Comparison of ENCODE assay signal across 35 cellular contexts in genomic region chr1:192087334-192087733, GRCh38.
"Had no signal": no experiment of that assay in that cellular context is flagged by ENCODE, and none has a peak within 500 bp of the region (broad histone marks: within the 10 kb centered on the region; RNA-seq: fewer than 3 reads in every experiment).

No MANE protein-coding gene starts in this region.

- H3K4me3 Mint-ChIP-seq: activated B cell treated with CpG ODN at 0.5 μM for 24 hours; activated CD4-positive, alpha-beta memory T cell treated with anti-CD3 and anti-CD28 coated beads for 36 hours; activated CD4-positive, alpha-beta T cell treated with anti-CD3 and anti-CD28 coated beads for 36 hours; activated CD4-positive, alpha-beta T cell treated with anti-CD3 and anti-CD28 coated beads, Interleukin-2, amount 10 ng/mL, durations not matched to agents 24 days and 14 days; activated CD8-positive, alpha-beta memory T cell treated with anti-CD3 and anti-CD28 coated beads, Interleukin-2, amount 10 ng/mL, durations not matched to agents 7 days and 5 days; activated CD8-positive, alpha-beta T cell treated with anti-CD3 and anti-CD28 coated beads, Interleukin-2, amount 10 ng/mL, durations not matched to agents 7 days and 5 days; activated naive CD4-positive, alpha-beta T cell treated with anti-CD3 and anti-CD28 coated beads for 36 hours; activated naive CD4-positive, alpha-beta T cell treated with anti-CD3 and anti-CD28 coated beads, Interleukin-2, amount 50 U/mL, for 24 hours; activated naive CD8-positive, alpha-beta T cell treated with anti-CD3 and anti-CD28 coated beads for 36 hours; activated naive CD8-positive, alpha-beta T cell treated with anti-CD3 and anti-CD28 coated beads, Interleukin-2, amount 50 U/mL, for 24 hours; activated T-helper 1 cell treated with anti-CD3 and anti-CD28 coated beads, Interleukin-12 subunit alpha, Interleukin-12 subunit beta, Interleukin-2, Interleukin-4 antibody, amounts not matched to agents 30 ng/mL and 10 ng/mL and 1 ng/mL, durations not matched to agents 14 hours and 24 hours and 36 hours; effector memory CD8-positive, alpha-beta T cell; T-helper 2 cell treated with Interferon-gamma antibody and Interleukin-4, amounts not matched to agents 5 μg/mL and 100 μg/mL, for 36 hours had no signal

- H3K4me1 ChIP-seq: adrenal gland, body of pancreas, esophagus muscularis mucosa, foreskin keratinocyte, gastrocnemius medialis, heart left ventricle had no signal

- H3K9me3 ChIP-seq: adrenal gland, body of pancreas, esophagus muscularis mucosa, gastrocnemius medialis, heart left ventricle had no signal

- H3K36me3 Mint-ChIP-seq: activated CD4-positive, alpha-beta memory T cell treated with anti-CD3 and anti-CD28 coated beads for 36 hours; activated CD8-positive, alpha-beta memory T cell treated with anti-CD3 and anti-CD28 coated beads, Interleukin-2, amount 10 ng/mL, durations not matched to agents 7 days and 5 days; activated naive CD4-positive, alpha-beta T cell treated with anti-CD3 and anti-CD28 coated beads, Interleukin-2, amount 50 U/mL, for 24 hours; activated naive CD8-positive, alpha-beta T cell treated with anti-CD3 and anti-CD28 coated beads for 36 hours had no signal

- H3K4me3 ChIP-seq: adrenal gland, body of pancreas, esophagus muscularis mucosa, gastrocnemius medialis, heart left ventricle had no signal

- ATAC-seq: activated CD4-positive, alpha-beta T cell treated with anti-CD3 and anti-CD28 coated beads for 36 hours; activated CD4-positive, CD25-positive, alpha-beta regulatory T cell treated with anti-CD3 and anti-CD28 coated beads, Interleukin-2, amount 50 U/mL, for 24 hours; activated CD8-positive, alpha-beta memory T cell treated with anti-CD3 and anti-CD28 coated beads, Interleukin-2, amount 10 ng/mL, durations not matched to agents 7 days and 5 days; activated CD8-positive, alpha-beta T cell treated with anti-CD3 and anti-CD28 coated beads, Interleukin-2, amount 10 ng/mL, durations not matched to agents 7 days and 5 days; activated naive CD8-positive, alpha-beta T cell treated with anti-CD3 and anti-CD28 coated beads, Interleukin-2, amount 50 U/mL, for 24 hours; body of pancreas; effector memory CD8-positive, alpha-beta T cell; foreskin keratinocyte; gastrocnemius medialis; heart left ventricle had no signal

- H3K27me3 ChIP-seq: adrenal gland, body of pancreas, esophagus muscularis mucosa, foreskin keratinocyte, gastrocnemius medialis, heart left ventricle had no signal

- H3K27ac Mint-ChIP-seq: activated B cell treated with CpG ODN at 0.5 μM for 24 hours; activated CD4-positive, alpha-beta memory T cell treated with anti-CD3 and anti-CD28 coated beads for 36 hours; activated CD4-positive, alpha-beta T cell treated with anti-CD3 and anti-CD28 coated beads for 36 hours; activated CD4-positive, alpha-beta T cell treated with anti-CD3 and anti-CD28 coated beads, Interleukin-2, amount 10 ng/mL, durations not matched to agents 24 days and 14 days; activated CD8-positive, alpha-beta memory T cell treated with anti-CD3 and anti-CD28 coated beads, Interleukin-2, amount 10 ng/mL, durations not matched to agents 7 days and 5 days; activated CD8-positive, alpha-beta T cell treated with anti-CD3 and anti-CD28 coated beads, Interleukin-2, amount 10 ng/mL, durations not matched to agents 7 days and 5 days; activated naive CD4-positive, alpha-beta T cell treated with anti-CD3 and anti-CD28 coated beads for 36 hours; activated naive CD4-positive, alpha-beta T cell treated with anti-CD3 and anti-CD28 coated beads, Interleukin-2, amount 50 U/mL, for 24 hours; activated naive CD8-positive, alpha-beta T cell treated with anti-CD3 and anti-CD28 coated beads for 36 hours; activated naive CD8-positive, alpha-beta T cell treated with anti-CD3 and anti-CD28 coated beads, Interleukin-2, amount 50 U/mL, for 24 hours; activated T-helper 1 cell treated with anti-CD3 and anti-CD28 coated beads, Interleukin-12 subunit alpha, Interleukin-12 subunit beta, Interleukin-2, Interleukin-4 antibody, amounts not matched to agents 30 ng/mL and 10 ng/mL and 1 ng/mL, durations not matched to agents 14 hours and 24 hours and 36 hours; activated T-helper 2 cell treated with anti-CD3 and anti-CD28 coated beads, Interferon-gamma antibody, Interleukin-2, Interleukin-4, amounts not matched to agents 10 μg/mL and 5 μg/mL and 100 μg/mL, durations not matched to agents 14 hours and 24 hours and 36 hours; effector memory CD8-positive, alpha-beta T cell; T-helper 2 cell treated with Interferon-gamma antibody and Interleukin-4, amounts not matched to agents 5 μg/mL and 100 μg/mL, for 36 hours had no signal

- H3K36me3 ChIP-seq: adrenal gland, esophagus muscularis mucosa, gastrocnemius medialis, heart left ventricle, WERI-Rb-1 had no signal

- H3K27me3 Mint-ChIP-seq: activated B cell treated with CpG ODN at 0.5 μM for 24 hours; activated CD4-positive, alpha-beta memory T cell treated with anti-CD3 and anti-CD28 coated beads for 36 hours; activated CD4-positive, alpha-beta T cell treated with anti-CD3 and anti-CD28 coated beads for 36 hours; activated CD4-positive, alpha-beta T cell treated with anti-CD3 and anti-CD28 coated beads, Interleukin-2, amount 10 ng/mL, durations not matched to agents 24 days and 14 days; activated CD8-positive, alpha-beta memory T cell treated with anti-CD3 and anti-CD28 coated beads, Interleukin-2, amount 10 ng/mL, durations not matched to agents 7 days and 5 days; activated naive CD4-positive, alpha-beta T cell treated with anti-CD3 and anti-CD28 coated beads, Interleukin-2, amount 50 U/mL, for 24 hours; activated naive CD8-positive, alpha-beta T cell treated with anti-CD3 and anti-CD28 coated beads for 36 hours; activated naive CD8-positive, alpha-beta T cell treated with anti-CD3 and anti-CD28 coated beads, Interleukin-2, amount 50 U/mL, for 24 hours; effector memory CD8-positive, alpha-beta T cell had no signal

- H3K4me1 Mint-ChIP-seq: activated B cell treated with CpG ODN at 0.5 μM for 24 hours; activated CD4-positive, alpha-beta T cell treated with anti-CD3 and anti-CD28 coated beads for 36 hours; activated CD4-positive, alpha-beta T cell treated with anti-CD3 and anti-CD28 coated beads, Interleukin-2, amount 10 ng/mL, durations not matched to agents 24 days and 14 days; activated CD8-positive, alpha-beta memory T cell treated with anti-CD3 and anti-CD28 coated beads, Interleukin-2, amount 10 ng/mL, durations not matched to agents 7 days and 5 days; activated naive CD4-positive, alpha-beta T cell treated with anti-CD3 and anti-CD28 coated beads, Interleukin-2, amount 50 U/mL, for 24 hours; activated naive CD8-positive, alpha-beta T cell treated with anti-CD3 and anti-CD28 coated beads for 36 hours; activated naive CD8-positive, alpha-beta T cell treated with anti-CD3 and anti-CD28 coated beads, Interleukin-2, amount 50 U/mL, for 24 hours had no signal

- H3K9me3 Mint-ChIP-seq: activated B cell treated with CpG ODN at 0.5 μM for 24 hours; activated CD4-positive, alpha-beta T cell treated with anti-CD3 and anti-CD28 coated beads, Interleukin-2, amount 10 ng/mL, durations not matched to agents 24 days and 14 days; activated naive CD4-positive, alpha-beta T cell treated with anti-CD3 and anti-CD28 coated beads for 36 hours; activated naive CD4-positive, alpha-beta T cell treated with anti-CD3 and anti-CD28 coated beads, Interleukin-2, amount 50 U/mL, for 24 hours; activated naive CD8-positive, alpha-beta T cell treated with anti-CD3 and anti-CD28 coated beads for 36 hours; activated T-helper 1 cell treated with anti-CD3 and anti-CD28 coated beads, Interleukin-12 subunit alpha, Interleukin-12 subunit beta, Interleukin-2, Interleukin-4 antibody, amounts not matched to agents 30 ng/mL and 10 ng/mL and 1 ng/mL, durations not matched to agents 14 hours and 24 hours and 36 hours; activated T-helper 2 cell treated with anti-CD3 and anti-CD28 coated beads, Interferon-gamma antibody, Interleukin-2, Interleukin-4, amounts not matched to agents 10 μg/mL and 5 μg/mL and 100 μg/mL, durations not matched to agents 14 hours and 24 hours and 36 hours; T-helper 2 cell treated with Interferon-gamma antibody and Interleukin-4, amounts not matched to agents 5 μg/mL and 100 μg/mL, for 36 hours had no signal

- H3K27ac ChIP-seq: adrenal gland, body of pancreas, esophagus muscularis mucosa, foreskin keratinocyte, gastrocnemius medialis, heart left ventricle, WERI-Rb-1 had no signal

- DNase-seq: activated B cell treated with CpG ODN at 0.5 μM for 24 hours; activated CD4-positive, alpha-beta memory T cell treated with anti-CD3 and anti-CD28 coated beads for 36 hours; activated CD4-positive, alpha-beta T cell treated with anti-CD3 and anti-CD28 coated beads for 36 hours; activated CD4-positive, alpha-beta T cell treated with anti-CD3 and anti-CD28 coated beads, Interleukin-2, amount 10 ng/mL, durations not matched to agents 24 days and 14 days; activated CD8-positive, alpha-beta memory T cell treated with anti-CD3 and anti-CD28 coated beads, Interleukin-2, amount 10 ng/mL, durations not matched to agents 7 days and 5 days; activated CD8-positive, alpha-beta memory T cell treated with anti-CD3 and anti-CD28 coated beads, Interleukin-2, amount 50 U/mL, for 4 hours; activated CD8-positive, alpha-beta T cell treated with anti-CD3 and anti-CD28 coated beads, Interleukin-2, amount 10 ng/mL, durations not matched to agents 7 days and 5 days; activated effector memory CD4-positive, alpha-beta T cell treated with anti-CD3 and anti-CD28 coated beads, Interleukin-2, amount 50 U/mL, for 16 hours; activated naive CD4-positive, alpha-beta T cell treated with anti-CD3 and anti-CD28 coated beads for 36 hours; activated naive CD8-positive, alpha-beta T cell treated with anti-CD3 and anti-CD28 coated beads for 36 hours; activated naive CD8-positive, alpha-beta T cell treated with anti-CD3 and anti-CD28 coated beads, Interleukin-2, amount 50 U/mL, for 24 hours; activated T-cell treated with anti-CD3 and anti-CD28 coated beads, Interleukin-2, amount 50 U/mL, for 1 hour; activated T-cell treated with anti-CD3 and anti-CD28 coated beads, Interleukin-2, amount 50 U/mL, for 48 hours; adrenal gland; amygdala; aorta; body of pancreas; caudate nucleus; cortex of kidney; dermis blood vessel endothelial cell; effector CD4-positive, alpha-beta T cell; effector memory CD8-positive, alpha-beta T cell; erythroblast; foreskin keratinocyte; gastrocnemius medialis; glutamatergic neuron; heart left ventricle; T1000; WERI-Rb-1 had no signal
